ENCODE assay signal across 9 cellular contexts in the genomic region with DNA sequence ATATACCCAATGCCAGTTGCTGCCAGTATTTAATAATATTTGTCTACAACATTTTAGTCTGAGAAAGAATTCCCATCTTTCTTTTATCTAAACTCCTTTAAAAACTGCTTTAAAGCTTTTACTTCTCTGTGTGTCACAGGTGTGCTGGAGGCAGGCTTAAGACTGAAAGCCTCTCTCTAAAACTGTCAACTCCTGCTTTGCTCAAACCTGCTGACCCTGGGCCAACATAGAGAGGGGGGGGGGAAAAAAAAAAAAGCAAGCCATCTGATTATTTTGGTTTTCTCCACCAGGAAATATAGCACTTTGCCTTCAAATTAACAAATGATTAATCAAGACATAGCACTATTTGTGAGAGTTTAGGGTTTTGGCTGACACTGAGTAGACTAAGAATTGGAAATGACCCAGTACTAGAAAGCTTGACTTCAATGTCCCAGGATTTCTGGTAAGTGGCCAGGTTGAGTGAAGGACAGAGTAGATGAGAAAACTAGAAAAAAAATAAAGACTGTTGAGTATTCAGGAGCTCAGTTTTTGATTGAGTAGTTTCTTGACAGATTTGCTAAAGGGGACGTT.
"Had no signal": no experiment of that assay in that cellular context is flagged by ENCODE, and none has a peak within 500 bp of the region (broad histone marks: within the 10 kb centered on the region; RNA-seq: fewer than 3 reads in every experiment).

No MANE protein-coding gene starts in this region.

- H3K27ac Mint-ChIP-seq: HFFc6 had no signal

- FAIRE-seq: HTR-8/SVneo, K562 had no signal

- DNase-seq: GM23248, GOT3, H7, HFFc6, IMR-90 had no signal

- H3K9me3 ChIP-seq: HAP-1 had no signal

- H3K9me3 Mint-ChIP-seq: HFFc6 had no signal

- ATAC-seq: HCT116, K562 had no signal

- H3K36me3 ChIP-seq: HAP-1 had no signal

- H3K4me3 Mint-ChIP-seq: HFFc6 had no signal

- H3K4me3 ChIP-seq: GM23248, HAP-1, K562 had no signal

- H3K27ac ChIP-seq: GM23248 had no signal
